ENCODE assay signal across 16 cellular contexts in genomic region chr17:76166168-76166567, GRCh38. TPM values are rescaled to one million over a fixed set of nuclear protein-coding genes. Genes with fewer than 3 reads are reported as not detected.
DNase-seq lines count a peak whose midpoint lies in the region; ATAC-seq and TF ChIP-seq lines count a peak whose summit lies in the region.
"Had no signal": no experiment of that assay in that cellular context is flagged by ENCODE, and none has a peak within 500 bp of the region (broad histone marks: within the 10 kb centered on the region; RNA-seq: fewer than 3 reads in every experiment).

No MANE protein-coding gene starts in this region.

- H3K4me2 ChIP-seq in osteoblast (ENCODE audit: insufficient read depth, low read length) (peak overlapping the region; percentile 23), GM23338 (no peak overlapping the region)

- no peaks in the 10 kb centered on the region for H3K27me3 ChIP-seq in MG63
- H3K27me3 ChIP-seq in dorsolateral prefrontal cortex, result no peaks in the 10 kb centered on the region
- peaks cover 3% of the 10 kb centered on the region for H3K27me3 ChIP-seq in osteoblast (ENCODE audit: insufficient read depth, low read length)
- no peaks in the 10 kb centered on the region for H3K27me3 ChIP-seq in GM23338 (ENCODE audit: insufficient read depth)

- peak in 32 of 56 donors; percentile 9 to 58 (median 28) for TF ChIP-seq CTCF in dorsolateral prefrontal cortex (IDR thresholded peaks at IDR 0.05 in 54 of 56, conservative IDR thresholded peaks at IDR 0.05 in 2 of 56; ENCODE audit: low read depth in 1 of 56, partially characterized antibody in 56 of 56)
- TF ChIP-seq CTCF in osteoblast (IDR thresholded peaks at IDR 0.05; ENCODE audit: extremely low read depth, low read depth, low read length), result no peak
- TF ChIP-seq CTCF in GM23338 (conservative IDR thresholded peaks at IDR 0.05; ENCODE audit: low read depth in 2 of 2), result no peak

- peak; percentile 47 for DNase-seq in COLO829 (ENCODE audit: low spot score)
- DNase-seq in MG63, result peak; percentile 13
- peak in 9 of 10 donors; percentile 46 to 93 (median 84) for DNase-seq in dorsolateral prefrontal cortex
- DNase-seq in osteoblast (ENCODE audit: insufficient read length, low spot score, missing footprints), result no peak
- no peak for DNase-seq in stimulated activated naive B cell treated with anti-CD40 and anti-IgM and Interleukin-4, amounts not matched to agents 10 μg/mL and 1 μg/mL and 100 μg/mL, for 72 hours
- DNase-seq in GM23338 (ENCODE audit: low spot score), result no peak
- DNase-seq in effector CD4-positive, alpha-beta T cell, result no peak
- DNase-seq: CD4-positive, alpha-beta memory T cell; central memory CD4-positive, alpha-beta T cell; Karpas-422; mesendoderm; NCI-H2029; psoas muscle; Right ventricle myocardium superior had no signal

- H3K9me3 Mint-ChIP-seq in stimulated activated naive B cell treated with anti-CD40 and anti-IgM and Interleukin-4, amounts not matched to agents 10 μg/mL and 1 μg/mL and 100 μg/mL, for 72 hours, result no peaks in the 10 kb centered on the region
- H3K9me3 Mint-ChIP-seq in GM23338, result no peaks in the 10 kb centered on the region
- H3K9me3 Mint-ChIP-seq: CD4-positive, alpha-beta memory T cell had no signal

- H3K4me1 Mint-ChIP-seq in stimulated activated naive B cell treated with anti-CD40 and anti-IgM and Interleukin-4, amounts not matched to agents 10 μg/mL and 1 μg/mL and 100 μg/mL, for 72 hours, result no peaks in the 10 kb centered on the region
- H3K4me1 Mint-ChIP-seq in GM23338, result peaks cover 16% of the 10 kb centered on the region

- H3K79me2 ChIP-seq in osteoblast (ENCODE audit: insufficient read depth, low read length) (no peaks in the 10 kb centered on the region), GM23338 (replicated peaks; ENCODE audit: insufficient read depth) (no peaks in the 10 kb centered on the region)

- peaks cover 8% of the 10 kb centered on the region; the same call in 1 of the 2 replicates for H3F3A ChIP-seq in GM23338 (replicated peaks; ENCODE audit: low read depth)

- no peak overlapping the region for H3K4me3 Mint-ChIP-seq in stimulated activated naive B cell treated with anti-CD40 and anti-IgM and Interleukin-4, amounts not matched to agents 10 μg/mL and 1 μg/mL and 100 μg/mL, for 72 hours
- H3K4me3 Mint-ChIP-seq in GM23338, result no peak overlapping the region
- H3K4me3 Mint-ChIP-seq: CD4-positive, alpha-beta memory T cell had no signal

- H3K4me3 ChIP-seq in MG63 (no peak overlapping the region), dorsolateral prefrontal cortex (peak overlapping the region in 14 of 59 donors; percentile 2 to 45 (median 20)), osteoblast (ENCODE audit: insufficient read depth, low read length) (no peak overlapping the region), GM23338 (no peak overlapping the region)
- H3K4me3 ChIP-seq: psoas muscle had no signal

- H3K9me3 ChIP-seq in MG63 (no peaks in the 10 kb centered on the region), osteoblast (ENCODE audit: low read depth, low read length) (peaks cover 3% of the 10 kb centered on the region)
- H3K9me3 ChIP-seq: psoas muscle had no signal

- no peaks in the 10 kb centered on the region for H3K9me2 ChIP-seq in GM23338 (ENCODE audit: insufficient read depth)

- H3K27ac ChIP-seq in dorsolateral prefrontal cortex, result peak overlapping the region; percentile 5 to 96 (median 86)
- H3K27ac ChIP-seq in osteoblast (ENCODE audit: low read depth, low read length), result no peak overlapping the region
- no peak overlapping the region for H3K27ac ChIP-seq in GM23338 (ENCODE audit: low read depth)
- H3K27ac ChIP-seq: psoas muscle had no signal

- no peaks in the 10 kb centered on the region for H3K27me3 Mint-ChIP-seq in stimulated activated naive B cell treated with anti-CD40 and anti-IgM and Interleukin-4, amounts not matched to agents 10 μg/mL and 1 μg/mL and 100 μg/mL, for 72 hours
- peaks cover 2% of the 10 kb centered on the region for H3K27me3 Mint-ChIP-seq in GM23338 (ENCODE audit: insufficient read depth, low read depth, poor library complexity)
- H3K27me3 Mint-ChIP-seq: CD4-positive, alpha-beta memory T cell had no signal

- H3K36me3 Mint-ChIP-seq in stimulated activated naive B cell treated with anti-CD40 and anti-IgM and Interleukin-4, amounts not matched to agents 10 μg/mL and 1 μg/mL and 100 μg/mL, for 72 hours, result no peaks in the 10 kb centered on the region
- H3K36me3 Mint-ChIP-seq in GM23338 (ENCODE audit: low read depth), result no peaks in the 10 kb centered on the region

- no peak for ATAC-seq in HG02588 (IDR thresholded peaks at IDR 0.05; ENCODE audit: unreplicated experiment)
- ATAC-seq in stimulated activated naive B cell treated with anti-CD40 and anti-IgM and Interleukin-4, amounts not matched to agents 10 μg/mL and 1 μg/mL and 100 μg/mL, for 72 hours (replicated peaks), result no peak
- ATAC-seq in GM23338, result no peak
- ATAC-seq: psoas muscle had no signal

- peak overlapping the region; percentile 59 for H2AFZ ChIP-seq in osteoblast (ENCODE audit: low read length)
- H2AFZ ChIP-seq in GM23338, result no peak overlapping the region

- H3K4me1 ChIP-seq in osteoblast (ENCODE audit: insufficient read depth, low read length), result no peaks in the 10 kb centered on the region
- H3K4me1 ChIP-seq in GM23338 (ENCODE audit: insufficient read depth), result peaks cover 14% of the 10 kb centered on the region
- H3K4me1 ChIP-seq: psoas muscle had no signal

- no peak overlapping the region for H3K27ac Mint-ChIP-seq in stimulated activated naive B cell treated with anti-CD40 and anti-IgM and Interleukin-4, amounts not matched to agents 10 μg/mL and 1 μg/mL and 100 μg/mL, for 72 hours
- no peak overlapping the region; the same call in 1 of the 2 replicates for H3K27ac Mint-ChIP-seq in GM23338
- H3K27ac Mint-ChIP-seq: CD4-positive, alpha-beta memory T cell had no signal

- H3K36me3 ChIP-seq in MG63, result no peaks in the 10 kb centered on the region
- H3K36me3 ChIP-seq in osteoblast (ENCODE audit: insufficient read depth, low read length), result no peaks in the 10 kb centered on the region
- H3K36me3 ChIP-seq in GM23338 (ENCODE audit: insufficient read depth), result no peaks in the 10 kb centered on the region

- H4K20me1 ChIP-seq in osteoblast (ENCODE audit: insufficient read depth, low read length) (no peaks in the 10 kb centered on the region), GM23338 (replicated peaks; ENCODE audit: insufficient read depth) (no peaks in the 10 kb centered on the region)

- intact Hi-C loops in dorsolateral prefrontal cortex (cut with DNase I), result loop anchor here in 1 of 2 donors (5.0 kb wide), 1 partner anchor 101 kb away; the partner anchor contains the start of gene UBALD2

TF ChIP-seq in GM23338, 12 proteins besides CTCF, POLR2A, EP300 and RAD21 (continues in another document):
- TF ChIP-seq EZH2 (IDR thresholded peaks at IDR 0.05; ENCODE audit: low read depth, unreplicated experiment), result no peak
- TF ChIP-seq NANOG (IDR thresholded peaks at IDR 0.05; ENCODE audit: borderline replicate concordance), result no peak
- TF ChIP-seq EZH2phosphoT487 (IDR thresholded peaks at IDR 0.05; ENCODE audit: unreplicated experiment), result no peak
- no peak for TF ChIP-seq ETS1 (IDR thresholded peaks at IDR 0.05)
- TF ChIP-seq CREB1 (CRISPR knock-in tag; IDR thresholded peaks at IDR 0.05; ENCODE audit: low read depth), result no peak

RNA-seq across cellular contexts. Expression of gene FOXJ1, which starts 25.1 kb away (rescaled TPM):
- total RNA-seq in MG63 (2014; rRNA removed; shearing (Covaris generic); ENCODE audit: low replicate concordance), result not detected in 2 replicates
- total RNA-seq in dorsolateral prefrontal cortex (10 to 100 TPM in 5 of 120 experiments, 1 to 10 TPM in 102, under 1 TPM in 13; 0.39 to 24.1 (median 2.3) TPM), osteoblast (not detected in 2 replicates)
- total RNA-seq in GM23338 (2014; rRNA removed; shearing (Covaris generic)), result 8.7 and 12.3 TPM in 2 replicates
- polyA plus RNA-seq in GM23338 (2016; fragmentation: Nextera tagmentation; extraction: Ambion mirVana), result 2.3 and 2.8 TPM in 2 replicates
- total RNA-seq: Right ventricle myocardium superior, subcutaneous adipose tissue had no signal
- polyA plus RNA-seq: CD4-positive, alpha-beta memory T cell had no signal

Comparison
In these comparisons a context has a peak if more than half of its experiments do, and no peak if none do; other contexts are left out.
1. DNase-seq: peak in COLO829 (single experiment), MG63 (single experiment) and dorsolateral prefrontal cortex (9 of 10); none in osteoblast (single experiment), stimulated activated naive B cell treated with anti-CD40 and anti-IgM and Interleukin-4, amounts not matched to agents 10 μg/mL and 1 μg/mL and 100 μg/mL, for 72 hours (single experiment), GM23338 (single experiment) and effector CD4-positive, alpha-beta T cell (single experiment).
2. H3K27ac ChIP-seq: peak in dorsolateral prefrontal cortex (59 of 59); none in osteoblast (single experiment) and GM23338 (single experiment).
3. CTCF ChIP-seq: peak in dorsolateral prefrontal cortex (32 of 56); none in osteoblast (single experiment) and GM23338 (0 of 2).